12 cellular contexts compared by ENCODE assay signal in the genomic region with DNA sequence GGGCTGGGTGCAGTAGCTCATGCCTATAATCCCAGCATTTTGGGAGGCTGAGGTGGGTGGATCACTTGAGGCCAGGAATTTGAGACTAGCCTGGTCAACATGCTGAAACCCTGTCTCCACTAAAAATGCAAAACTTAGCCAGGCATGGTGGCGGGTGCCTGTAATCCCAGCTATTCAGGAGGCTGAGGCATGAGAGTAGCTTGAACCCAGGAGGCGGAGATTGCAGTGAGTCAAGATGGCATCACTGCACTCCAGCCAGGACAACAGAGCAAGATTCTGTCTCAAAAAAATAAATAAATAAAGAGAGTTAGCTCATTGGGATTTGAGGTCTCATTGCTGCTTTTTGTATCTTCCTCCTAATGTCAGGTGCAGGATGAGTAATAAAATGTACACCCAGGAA. TPM values are rescaled to one million over a fixed set of nuclear protein-coding genes. Genes with fewer than 3 reads are reported as not detected.
"Had no signal": no experiment of that assay in that cellular context is flagged by ENCODE, and none has a peak within 500 bp of the region (broad histone marks: within the 10 kb centered on the region; RNA-seq: fewer than 3 reads in every experiment).

No MANE protein-coding gene starts in this region.

RNA-seq across cellular contexts. Expression of gene TMEM31, which starts 53.6 kb away (rescaled TPM):
- total RNA-seq: activated T-cell treated with anti-CD3 and anti-CD28 coated beads, Interleukin-2, amount 50 U/mL, for 4 hours; activated T-helper 2 cell treated with anti-CD3 and anti-CD28 coated beads, Interferon-gamma antibody, Interleukin-2, Interleukin-4, amounts not matched to agents 10 μg/mL and 5 μg/mL and 100 μg/mL, durations not matched to agents 14 hours and 24 hours and 36 hours; ascending aorta; breast epithelium; colonic mucosa; frontal cortex; left ventricle myocardium superior; pulmonary artery endothelial cell; stomach; suprapubic skin; urinary bladder had no signal
- polyA plus RNA-seq: small intestine, stomach, urinary bladder had no signal
